ENCODE assay signal across 16 cellular contexts in genomic region chr22:27588915-27589314, GRCh38.
DNase-seq lines count a peak whose midpoint lies in the region; ATAC-seq, FAIRE-seq and TF ChIP-seq lines count a peak whose summit lies in the region.
"Had no signal": no experiment of that assay in that cellular context is flagged by ENCODE, and none has a peak within 500 bp of the region (broad histone marks: within the 10 kb centered on the region; RNA-seq: fewer than 3 reads in every experiment).

No MANE protein-coding gene starts in this region.

- no peak for TF ChIP-seq EP300 in SK-N-SH (IDR thresholded peaks at IDR 0.05; ENCODE audit: borderline replicate concordance in 1 of 2, low read depth in 1 of 2, low read length in 1 of 2)

- H3K4me1 ChIP-seq in HEK293 (ENCODE audit: control insufficient read depth, insufficient read depth, low read length), result no peaks in the 10 kb centered on the region
- peaks cover 5% of the 10 kb centered on the region for H3K4me1 ChIP-seq in astrocyte (ENCODE audit: insufficient read depth, low read length)
- H3K4me1 ChIP-seq in SK-N-SH (ENCODE audit: control insufficient read depth in 1 of 2, insufficient read depth in 2 of 2, low read depth in 1 of 2, low read length in 1 of 2), result no peaks in the 10 kb centered on the region; a peak in 1 of 4 replicates

- POLR2A ChIA-PET in HEK293 (lab: Yijun Ruan, JAX) (no interaction called here), SK-N-SH (lab: Yijun Ruan, JAX) (no interaction called here)

- FAIRE-seq in GM12891 (lab: Jason Lieb, UNC) (peak; percentile 43), astrocyte (lab: Jason Lieb, UNC) (peak; percentile 17)
- FAIRE-seq: GM19239 had no signal

- no peak overlapping the region for H3K4me3 ChIP-seq in HEK293 (ENCODE audit: low read depth, low read length)
- H3K4me3 ChIP-seq in astrocyte (ENCODE audit: insufficient read depth, low read depth, low read length), result no peak overlapping the region
- H3K4me3 ChIP-seq in SK-N-SH (ENCODE audit: low read depth in 2 of 2, low read length in 1 of 2), result no peak overlapping the region
- H3K4me3 ChIP-seq: BLaER1 treated with 17β-estradiol and CSF1 and Interleukin-3, amounts not matched to agents 10 nM and 100 nM had no signal

- H3K27ac ChIP-seq in HEK293 (ENCODE audit: extremely low read depth, low read depth, low read length) (no peak overlapping the region), astrocyte (ENCODE audit: low read depth, low read length) (no peak overlapping the region), SK-N-SH (ENCODE audit: low read depth in 2 of 2, low read length in 1 of 2) (no peak overlapping the region)
- H3K27ac ChIP-seq: BLaER1 treated with 17β-estradiol and CSF1 and Interleukin-3, amounts not matched to agents 10 nM and 100 nM had no signal

- CTCF ChIA-PET in HEK293 (lab: Yijun Ruan, JAX) (no interaction called here), SK-N-SH (lab: Yijun Ruan, JAX) (no interaction called here)

- H3K27ac Mint-ChIP-seq in astrocyte (ENCODE audit: unreplicated experiment) (no peak overlapping the region), progenitor cell of endocrine pancreas (peak overlapping the region; percentile 94)
- H3K27ac Mint-ChIP-seq: B cell; CD8-positive, alpha-beta memory T cell had no signal

- H2AFZ ChIP-seq in astrocyte (ENCODE audit: low read depth, low read length) (no peak overlapping the region), SK-N-SH (ENCODE audit: low read depth) (no peak overlapping the region)

- H3K9me3 Mint-ChIP-seq in astrocyte (ENCODE audit: unreplicated experiment), result peaks cover 8% of the 10 kb centered on the region
- H3K9me3 Mint-ChIP-seq in progenitor cell of endocrine pancreas (ENCODE audit: low read depth), result peaks cover 3% of the 10 kb centered on the region

- H3F3A ChIP-seq in SK-N-SH (replicated peaks; ENCODE audit: insufficient read depth), result no peaks in the 10 kb centered on the region

- H3K4me2 ChIP-seq in astrocyte (ENCODE audit: low read length), result no peak overlapping the region
- H3K4me2 ChIP-seq in SK-N-SH, result no peak overlapping the region

- H3K9ac ChIP-seq in astrocyte (ENCODE audit: low read length), result no peak overlapping the region
- H3K9ac ChIP-seq in SK-N-SH, result no peak overlapping the region
- H3K9ac ChIP-seq: BLaER1 treated with 17β-estradiol and CSF1 and Interleukin-3, amounts not matched to agents 10 nM and 100 nM had no signal

- no peak overlapping the region for H3K4me3 Mint-ChIP-seq in astrocyte (ENCODE audit: unreplicated experiment)
- H3K4me3 Mint-ChIP-seq in progenitor cell of endocrine pancreas (ENCODE audit: low read depth), result no peak overlapping the region
- H3K4me3 Mint-ChIP-seq: B cell; CD8-positive, alpha-beta memory T cell had no signal

- WGBS in SK-N-SH (ENCODE audit: low lambda C conversion rate), result 80% methylated on average over 2 of the region's 2 CpGs

- H3K4me1 Mint-ChIP-seq in astrocyte (ENCODE audit: low read depth, unreplicated experiment), result no peaks in the 10 kb centered on the region
- peaks cover 28% of the 10 kb centered on the region for H3K4me1 Mint-ChIP-seq in progenitor cell of endocrine pancreas (ENCODE audit: low read depth)
- H3K4me1 Mint-ChIP-seq: B cell; CD8-positive, alpha-beta memory T cell had no signal

- H3K27me3 ChIP-seq in astrocyte (ENCODE audit: insufficient read depth, low read length) (no peaks in the 10 kb centered on the region), SK-N-SH (ENCODE audit: insufficient read depth) (no peaks in the 10 kb centered on the region)
- H3K27me3 ChIP-seq: BLaER1 treated with 17β-estradiol and CSF1 and Interleukin-3, amounts not matched to agents 10 nM and 100 nM had no signal

- H4K20me1 ChIP-seq in astrocyte (ENCODE audit: insufficient read depth, low read length) (no peaks in the 10 kb centered on the region), SK-N-SH (ENCODE audit: insufficient read depth) (no peaks in the 10 kb centered on the region)
- H4K20me1 ChIP-seq: BLaER1 treated with 17β-estradiol and CSF1 and Interleukin-3, amounts not matched to agents 10 nM and 100 nM had no signal

- H3K9me2 ChIP-seq in SK-N-SH, result no peaks in the 10 kb centered on the region

- H3K27me3 Mint-ChIP-seq in astrocyte (ENCODE audit: low read depth, unreplicated experiment), result peaks cover 11% of the 10 kb centered on the region
- peaks cover 15% of the 10 kb centered on the region for H3K27me3 Mint-ChIP-seq in progenitor cell of endocrine pancreas
- H3K27me3 Mint-ChIP-seq: B cell had no signal

- TF ChIP-seq RAD21 in SK-N-SH (IDR thresholded peaks at IDR 0.05; ENCODE audit: low read length), result no peak

- no peak for TF ChIP-seq CTCF in HEK293 (tag by site-specific recombination; IDR thresholded peaks at IDR 0.05)
- no peak for TF ChIP-seq CTCF in astrocyte (IDR thresholded peaks at IDR 0.05; ENCODE audit: insufficient read depth, low read depth, low read length)
- TF ChIP-seq CTCF in progenitor cell of endocrine pancreas (IDR thresholded peaks at IDR 0.05; ENCODE audit: unreplicated experiment), result no peak
- no peak for TF ChIP-seq CTCF in SK-N-SH (IDR thresholded peaks at IDR 0.05)

- H3K79me2 ChIP-seq in astrocyte (ENCODE audit: insufficient read depth, low read length), result no peaks in the 10 kb centered on the region
- H3K79me2 ChIP-seq in SK-N-SH (ENCODE audit: insufficient read depth), result no peaks in the 10 kb centered on the region

- no peak for TF ChIP-seq POLR2A in GM12891 (IDR thresholded peaks at IDR 0.05; ENCODE audit: low read depth, low read length)

- H3K9me3 ChIP-seq in HEK293 (ENCODE audit: control insufficient read depth, insufficient read depth, low read depth, low read length) (no peaks in the 10 kb centered on the region), astrocyte (ENCODE audit: insufficient read depth, low read depth, low read length) (no peaks in the 10 kb centered on the region), SK-N-SH (no peaks in the 10 kb centered on the region)
- H3K9me3 ChIP-seq: BLaER1 treated with 17β-estradiol and CSF1 and Interleukin-3, amounts not matched to agents 10 nM and 100 nM had no signal

- ATAC-seq in GM18502 (IDR thresholded peaks at IDR 0.05; ENCODE audit: poor library complexity, unreplicated experiment), result no peak

- no peaks in the 10 kb centered on the region for H3K36me3 ChIP-seq in HEK293 (ENCODE audit: control insufficient read depth in 2 of 2, insufficient read depth in 1 of 2, low read length in 2 of 2)
- H3K36me3 ChIP-seq in astrocyte (ENCODE audit: insufficient read depth, low read length), result no peaks in the 10 kb centered on the region
- H3K36me3 ChIP-seq in SK-N-SH (replicated peaks in 1 of 2; ENCODE audit: control insufficient read depth in 1 of 2, insufficient read depth in 2 of 2, low read length in 1 of 2), result no peaks in the 10 kb centered on the region
- H3K36me3 ChIP-seq: BLaER1 treated with 17β-estradiol and CSF1 and Interleukin-3, amounts not matched to agents 10 nM and 100 nM had no signal

- DNase-seq in GM12891 (ENCODE audit: insufficient read length, low spot score) (no peak), astrocyte (ENCODE audit: low read depth) (no peak), progenitor cell of endocrine pancreas (ENCODE audit: low spot score, unreplicated experiment) (no peak), SK-N-SH (no peak)
- no peak for DNase-seq in activated CD8-positive, alpha-beta memory T cell treated with anti-CD3 and anti-CD28 coated beads, Interleukin-2, amount 50 U/mL, for 4 hours
- DNase-seq: 8988T; CD8-positive, alpha-beta memory T cell; DMS 273 treated with DMSO at 0.1 percent for 48 hours; DND-41; EL; HCEC 1CT had no signal

- no peaks in the 10 kb centered on the region for H3K36me3 Mint-ChIP-seq in astrocyte (ENCODE audit: low read depth, unreplicated experiment)
- H3K36me3 Mint-ChIP-seq in progenitor cell of endocrine pancreas (ENCODE audit: insufficient read depth), result no peaks in the 10 kb centered on the region
- H3K36me3 Mint-ChIP-seq: CD8-positive, alpha-beta memory T cell had no signal

TF ChIP-seq in GM12891, 5 proteins besides CTCF, POLR2A, EP300 and RAD21:
- TF ChIP-seq POU2F2 (IDR thresholded peaks at IDR 0.05; ENCODE audit: low read depth, low read length) (no peak), PAX5 (IDR thresholded peaks at IDR 0.05; ENCODE audit: insufficient read depth, low read length, severe bottlenecking) (no peak)
TF ChIP-seq in GM12891: peak in this region for 0.

TF ChIP-seq in HEK293, 187 proteins besides CTCF, POLR2A, EP300 and RAD21 (continues in another document):
- no peak for TF ChIP-seq AEBP2 (tag by site-specific recombination; IDR thresholded peaks at IDR 0.05; ENCODE audit: borderline replicate concordance)
- TF ChIP-seq ZFP41 (tag by site-specific recombination; IDR thresholded peaks at IDR 0.05; ENCODE audit: borderline replicate concordance), result no peak

TF ChIP-seq in SK-N-SH, 30 proteins besides CTCF, POLR2A, EP300 and RAD21 (continues in another document):
- TF ChIP-seq NRF1 (IDR thresholded peaks at IDR 0.05; ENCODE audit: low read depth, low read length) (no peak), SMC3 (IDR thresholded peaks at IDR 0.05; ENCODE audit: low read depth, low read length) (no peak), REST (IDR thresholded peaks at IDR 0.05; ENCODE audit: low read depth, low read length) (no peak)
